In genomic region chrX:42385730-42386129, GRCh38 we compare ENCODE assay signal across 21 cellular contexts.
"Had no signal": no experiment of that assay in that cellular context is flagged by ENCODE, and none has a peak within 500 bp of the region (broad histone marks: within the 10 kb centered on the region; RNA-seq: fewer than 3 reads in every experiment).

No MANE protein-coding gene starts in this region.

- H3K36me3 ChIP-seq: esophagus squamous epithelium, right lobe of liver, uterus had no signal

- H3K27ac ChIP-seq: esophagus squamous epithelium, right lobe of liver, testis, uterus had no signal

- H3K4me3 ChIP-seq: esophagus squamous epithelium, lung, right lobe of liver, testis, uterus had no signal

- H3K27me3 ChIP-seq: esophagus squamous epithelium, right lobe of liver, testis, uterus had no signal

- H3K9me3 ChIP-seq: esophagus squamous epithelium, right lobe of liver, testis, uterus had no signal

- DNase-seq: activated CD4-positive, alpha-beta T cell treated with anti-CD3 and anti-CD28 coated beads for 1 hour; activated CD4-positive, alpha-beta T cell treated with anti-CD3 and anti-CD28 coated beads, Interleukin-2, amount 50 U/mL, for 1 hour; activated CD8-positive, alpha-beta T cell treated with anti-CD3 and anti-CD28 coated beads, Interleukin-2, amount 10 ng/mL, durations not matched to agents 7 days and 5 days; activated gamma-delta T cell treated with Interleukin-2 at 50 U/mL for 16 hours; central memory CD4-positive, alpha-beta T cell; effector memory CD4-positive, alpha-beta T cell; esophagus squamous epithelium; kidney; naive thymus-derived CD4-positive, alpha-beta T cell; occipital lobe; right lobe of liver; small intestine; stimulated activated CD4-positive, alpha-beta T cell treated with anti-CD3 and anti-CD28 coated beads, Interleukin-2, amount 100 ng/mL, for 48 hours; stimulated activated CD8-positive, alpha-beta memory T cell treated with anti-CD3 and anti-CD28 coated beads, Interleukin-4, amount 100 ng/mL, for 48 hours; stimulated activated naive B cell treated with anti-CD40 and anti-IgM and Interleukin-4, amounts not matched to agents 10 μg/mL and 1 μg/mL and 100 μg/mL, for 72 hours; T-helper 9 cell; testis; trophoblast cell; uterus had no signal

- H3K4me1 ChIP-seq: esophagus squamous epithelium, right lobe of liver, testis, uterus had no signal

- ATAC-seq: activated CD8-positive, alpha-beta T cell treated with anti-CD3 and anti-CD28 coated beads, Interleukin-2, amount 10 ng/mL, durations not matched to agents 7 days and 5 days; left lobe of liver; naive thymus-derived CD4-positive, alpha-beta T cell; right lobe of liver; stimulated activated naive B cell treated with anti-CD40 and anti-IgM and Interleukin-4, amounts not matched to agents 10 μg/mL and 1 μg/mL and 100 μg/mL, for 72 hours had no signal
